ENCODE assay signal across 15 cellular contexts in the genomic region with DNA sequence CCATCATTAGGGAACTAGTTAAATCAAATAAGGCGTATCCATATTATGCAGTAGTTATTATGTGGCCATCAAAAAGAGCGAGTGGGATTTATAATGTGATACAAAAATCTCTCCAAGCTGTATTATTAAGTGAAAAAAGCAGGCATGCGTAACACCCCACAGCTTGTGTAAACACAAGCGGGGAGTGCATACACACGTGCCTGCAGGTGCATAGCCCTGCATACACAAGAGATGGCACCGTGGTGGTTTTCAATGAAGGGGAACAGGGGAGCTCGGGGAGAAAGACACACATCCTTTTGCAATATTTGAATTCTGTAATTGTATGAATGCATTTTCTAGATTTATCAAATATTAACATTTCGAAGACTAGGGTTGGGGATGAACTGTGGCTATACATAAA. TPM values are rescaled to one million over a fixed set of nuclear protein-coding genes. Genes with fewer than 3 reads are reported as not detected.
DNase-seq lines count a peak whose midpoint lies in the region; ATAC-seq and TF ChIP-seq lines count a peak whose summit lies in the region.
"Had no signal": no experiment of that assay in that cellular context is flagged by ENCODE, and none has a peak within 500 bp of the region (broad histone marks: within the 10 kb centered on the region; RNA-seq: fewer than 3 reads in every experiment).

No MANE protein-coding gene starts in this region.

- H3K4me1 Mint-ChIP-seq in Calu3 (ENCODE audit: low read depth, unreplicated experiment): peaks cover 21% of the 10 kb centered on the region
- H3K4me1 Mint-ChIP-seq in natural killer cell treated with Interleukin-12 subunit alpha and Interleukin-12 subunit beta and Interleukin-15 and Interleukin-18, amount 100 ng/mL, for 72 hours (ENCODE audit: low read depth in 2 of 2): peaks cover 0 to 6% of the 10 kb centered on the region in 2 donors

- no peaks in the 10 kb centered on the region for H3K9me3 Mint-ChIP-seq in Calu3 (ENCODE audit: low read depth, unreplicated experiment)
- H3K9me3 Mint-ChIP-seq in natural killer cell treated with Interleukin-12 subunit alpha and Interleukin-12 subunit beta and Interleukin-15 and Interleukin-18, amount 100 ng/mL, for 72 hours: no peaks in the 10 kb centered on the region
- H3K9me3 Mint-ChIP-seq: stimulated activated naive CD8-positive, alpha-beta T cell treated with anti-CD3 and anti-CD28 coated beads, Interleukin-15, Interleukin-2, amounts not matched to agents 100 ng/mL and 50 ng/mL, for 24 hours had no signal

- H3K27me3 Mint-ChIP-seq in Calu3 (ENCODE audit: unreplicated experiment): no peaks in the 10 kb centered on the region
- H3K27me3 Mint-ChIP-seq in natural killer cell treated with Interleukin-12 subunit alpha and Interleukin-12 subunit beta and Interleukin-15 and Interleukin-18, amount 100 ng/mL, for 72 hours: peaks cover 1 to 19% of the 10 kb centered on the region in 2 donors

- no TSS peak for BruUV-seq in Calu3 (replicated peaks; lab: Mats Ljungman, UMichigan)

- 90 to 93% methylated on average over 8 of the region's 8 CpGs for WGBS in upper lobe of left lung, 2 donors

- H3K27ac ChIP-seq in HEK293 (ENCODE audit: extremely low read depth, low read depth, low read length) (no peak overlapping the region), SK-N-MC (peak overlapping the region; percentile 73; the same call in 1 of the 2 replicates), upper lobe of left lung (no peak overlapping the region)

- no peak overlapping the region for H3K9ac ChIP-seq in SK-N-MC (ENCODE audit: insufficient read length)

- POLR2A ChIA-PET in HEK293 (lab: Yijun Ruan, JAX): no interaction called here

- H3K4me3 Mint-ChIP-seq in Calu3 (ENCODE audit: low read depth, unreplicated experiment): peak overlapping the region; percentile 41
- peak overlapping the region; percentile 69 for H3K4me3 Mint-ChIP-seq in natural killer cell treated with Interleukin-12 subunit alpha and Interleukin-12 subunit beta and Interleukin-15 and Interleukin-18, amount 100 ng/mL, for 72 hours

- H3K4me1 ChIP-seq in HEK293 (ENCODE audit: control insufficient read depth, insufficient read depth, low read length) (no peaks in the 10 kb centered on the region), upper lobe of left lung (peaks cover 0 to 23% (median 17%) of the 10 kb centered on the region in 4 donors)
- H3K4me1 ChIP-seq: Peyer's patch had no signal

- H3K9me3 ChIP-seq in HEK293 (ENCODE audit: control insufficient read depth, insufficient read depth, low read depth, low read length) (no peaks in the 10 kb centered on the region), SK-N-MC (ENCODE audit: low read depth, low read length) (no peaks in the 10 kb centered on the region), upper lobe of left lung (no peaks in the 10 kb centered on the region)
- H3K9me3 ChIP-seq: Peyer's patch had no signal

- no peak for TF ChIP-seq CTCF in Calu3 (IDR thresholded peaks at IDR 0.05; ENCODE audit: unreplicated experiment)
- TF ChIP-seq CTCF in HEK293 (tag by site-specific recombination; IDR thresholded peaks at IDR 0.05): no peak
- no peak for TF ChIP-seq CTCF in upper lobe of left lung (IDR thresholded peaks at IDR 0.05)

- no peaks in the 10 kb centered on the region for H3K36me3 Mint-ChIP-seq in Calu3 (ENCODE audit: insufficient read depth, unreplicated experiment)
- H3K36me3 Mint-ChIP-seq in natural killer cell treated with Interleukin-12 subunit alpha and Interleukin-12 subunit beta and Interleukin-15 and Interleukin-18, amount 100 ng/mL, for 72 hours: no peaks in the 10 kb centered on the region

- H3K36me3 ChIP-seq in HEK293 (ENCODE audit: control insufficient read depth in 2 of 2, insufficient read depth in 1 of 2, low read length in 2 of 2) (no peaks in the 10 kb centered on the region), SK-N-MC (ENCODE audit: insufficient read depth, low read length) (no peaks in the 10 kb centered on the region), upper lobe of left lung (no peaks in the 10 kb centered on the region)
- H3K36me3 ChIP-seq: Peyer's patch had no signal

- no peak overlapping the region for H3K27ac Mint-ChIP-seq in Calu3 (ENCODE audit: unreplicated experiment)
- peak overlapping the region in 1 of 2 donors; percentile 53 for H3K27ac Mint-ChIP-seq in natural killer cell treated with Interleukin-12 subunit alpha and Interleukin-12 subunit beta and Interleukin-15 and Interleukin-18, amount 100 ng/mL, for 72 hours
- H3K27ac Mint-ChIP-seq: stimulated activated naive CD8-positive, alpha-beta T cell treated with anti-CD3 and anti-CD28 coated beads, Interleukin-15, Interleukin-2, amounts not matched to agents 100 ng/mL and 50 ng/mL, for 24 hours had no signal

- H3K4me3 ChIP-seq in HEK293 (ENCODE audit: low read depth, low read length): no peak overlapping the region
- H3K4me3 ChIP-seq in SK-N-MC: no peak overlapping the region
- H3K4me3 ChIP-seq in upper lobe of left lung: no peak overlapping the region

- no peak for DNase-seq in Calu3
- DNase-seq in SK-N-MC (ENCODE audit: low read depth, low spot score): no peak
- no peak for DNase-seq in natural killer cell treated with Interleukin-12 subunit alpha and Interleukin-12 subunit beta and Interleukin-15 and Interleukin-18, amount 100 ng/mL, for 72 hours (ENCODE audit: low spot score)
- no peak for DNase-seq in upper lobe of left lung
- no peak for DNase-seq in Kasumi-1 (lab: John Stamatoyannopoulos, UW)
- DNase-seq in RPMI8226: no peak
- DNase-seq: activated CD4-positive, alpha-beta T cell treated with anti-CD3 and anti-CD28 coated beads, Interleukin-2, amount 50 U/mL, for 1 hour; effector CD4-positive, alpha-beta T cell; NCI-H226 had no signal

- CTCF ChIA-PET in Calu3 (lab: Charles Lee) (no interaction called here), HEK293 (lab: Yijun Ruan, JAX) (interaction anchor here (0.7 to 7.8 kb wide), 3 partner anchors 9 to 43 kb away, joined by 3 to 36 read pairs (median 31); no protein-coding TSS in a partner anchor)

- no peak for TF ChIP-seq EP300 in upper lobe of left lung (IDR thresholded peaks at IDR 0.05)

- intact Hi-C loops in Calu3 (cut with micrococcal nuclease; ENCODE audit: unreplicated experiment): no loop called here

- TF ChIP-seq POLR2A in upper lobe of left lung (IDR thresholded peaks at IDR 0.05): no peak

- ATAC-seq in natural killer cell treated with Interleukin-12 subunit alpha and Interleukin-12 subunit beta and Interleukin-15 and Interleukin-18, amount 100 ng/mL, for 72 hours: no peak
- ATAC-seq in HG03139 (IDR thresholded peaks at IDR 0.05; ENCODE audit: unreplicated experiment) (no peak), upper lobe of left lung (ENCODE audit: low FRiP score in 2 of 2) (no peak)
- ATAC-seq: sciatic nerve had no signal

- H3K27me3 ChIP-seq in upper lobe of left lung: no peaks in the 10 kb centered on the region
- H3K27me3 ChIP-seq: Peyer's patch had no signal

TF ChIP-seq in HEK293, 187 proteins besides CTCF, POLR2A, EP300 and RAD21:
- TF ChIP-seq, protein P1, sequence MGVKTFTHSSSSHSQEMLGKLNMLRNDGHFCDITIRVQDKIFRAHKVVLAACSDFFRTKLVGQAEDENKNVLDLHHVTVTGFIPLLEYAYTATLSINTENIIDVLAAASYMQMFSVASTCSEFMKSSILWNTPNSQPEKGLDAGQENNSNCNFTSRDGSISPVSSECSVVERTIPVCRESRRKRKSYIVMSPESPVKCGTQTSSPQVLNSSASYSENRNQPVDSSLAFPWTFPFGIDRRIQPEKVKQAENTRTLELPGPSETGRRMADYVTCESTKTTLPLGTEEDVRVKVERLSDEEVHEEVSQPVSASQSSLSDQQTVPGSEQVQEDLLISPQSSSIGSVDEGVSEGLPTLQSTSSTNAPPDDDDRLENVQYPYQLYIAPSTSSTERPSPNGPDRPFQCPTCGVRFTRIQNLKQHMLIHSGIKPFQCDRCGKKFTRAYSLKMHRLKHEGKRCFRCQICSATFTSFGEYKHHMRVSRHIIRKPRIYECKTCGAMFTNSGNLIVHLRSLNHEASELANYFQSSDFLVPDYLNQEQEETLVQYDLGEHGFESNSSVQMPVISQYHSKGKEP (tag by site-specific recombination; IDR thresholded peaks at IDR 0.05): 0 out of 2 replicates have a peak, but pooled peaks have one; percentile 33
- TF ChIP-seq ZNF302 (tag by site-specific recombination; IDR thresholded peaks at IDR 0.05; ENCODE audit: low read depth) (no peak), ZNF292 (tag by site-specific recombination; IDR thresholded peaks at IDR 0.05; ENCODE audit: borderline replicate concordance, low read depth) (no peak)

RNA-seq across cellular contexts. Expression of a gene that starts 9.2 kb away (rescaled TPM):
- total RNA-seq in Calu3 (2022) (1.4 and 1.7 TPM in 2 replicates), upper lobe of left lung (1 to 10 TPM; 1.4 to 4.7 (median 3.2) TPM)
- total RNA-seq in natural killer cell treated with Interleukin-12 subunit alpha and Interleukin-12 subunit beta and Interleukin-15 and Interleukin-18, amount 100 ng/mL, for 72 hours: 1 to 10 TPM in 1 of 2 donors, under 1 TPM in 1; 1.00 to 1.4 TPM

RNA-seq across cellular contexts. Expression of a gene that starts 14.7 kb away (rescaled TPM):
- total RNA-seq in Calu3 (2022): 0.35 and 0.37 TPM in 2 replicates
- 1 to 10 TPM in 1 of 2 donors, under 1 TPM in 1; 0.33 to 1.0 TPM for total RNA-seq in natural killer cell treated with Interleukin-12 subunit alpha and Interleukin-12 subunit beta and Interleukin-15 and Interleukin-18, amount 100 ng/mL, for 72 hours
- total RNA-seq in upper lobe of left lung: 1 to 10 TPM in 3 of 6 donors, under 1 TPM in 2, not detected in 1; 0.29 to 3.8 (median 1.1) TPM
- total RNA-seq: T-helper 1 cell treated with Interleukin-12 subunit alpha and Interleukin-12 subunit beta and Interleukin-4 antibody, amounts not matched to agents 30 ng/mL and 1 ng/mL, for 36 hours had no signal

RNA-seq across cellular contexts. Expression of a gene that starts 26.1 kb away (rescaled TPM):
- total RNA-seq in Calu3 (2022) (6.7 and 8.0 TPM in 2 replicates), upper lobe of left lung (10 to 100 TPM in 1 of 6 donors, 1 to 10 TPM in 5; 4.4 to 18.7 (median 6.7) TPM)
- 1 to 10 TPM; 3.1 to 3.2 TPM for total RNA-seq in natural killer cell treated with Interleukin-12 subunit alpha and Interleukin-12 subunit beta and Interleukin-15 and Interleukin-18, amount 100 ng/mL, for 72 hours

RNA-seq across cellular contexts. Expression of a gene that starts 26.2 kb away (rescaled TPM):
- total RNA-seq in Calu3 (2022) (not detected in 2 replicates), upper lobe of left lung (1 to 10 TPM in 4 of 6 donors, under 1 TPM in 2; 0.31 to 7.2 (median 1.9) TPM)
- total RNA-seq in natural killer cell treated with Interleukin-12 subunit alpha and Interleukin-12 subunit beta and Interleukin-15 and Interleukin-18, amount 100 ng/mL, for 72 hours: not detected
- total RNA-seq: sciatic nerve; T-helper 1 cell treated with Interleukin-12 subunit alpha and Interleukin-12 subunit beta and Interleukin-4 antibody, amounts not matched to agents 30 ng/mL and 1 ng/mL, for 36 hours had no signal
